Comparison of ENCODE assay signal across 8 cellular contexts in genomic region chr2:149715005-149715592, GRCh38.
DNase-seq lines count a peak whose midpoint lies in the region; ATAC-seq and TF ChIP-seq lines count a peak whose summit lies in the region.

No MANE protein-coding gene starts in this region.

- in situ Hi-C loops in G401 (cut with HindIII; ENCODE audit: low sequenced_read_pairs): loop anchor here (25.0 kb wide), 1 partner anchor 103 kb away; no protein-coding TSS in a partner anchor

- H3K4me1 ChIP-seq in spleen: no peaks in the 10 kb centered on the region

- H3K4me3 ChIP-seq in spleen: no peak overlapping the region

- TF ChIP-seq CTCF in spleen (IDR thresholded peaks at IDR 0.05 in 8 of 11, conservative IDR thresholded peaks at IDR 0.05 in 3 of 11): peak in 2 of 11 experiments; percentile 10 to 30
- no peak for TF ChIP-seq CTCF in CD4-positive, alpha-beta T cell (IDR thresholded peaks at IDR 0.05)

- no peak for TF ChIP-seq POLR2A in spleen (IDR thresholded peaks at IDR 0.05)

- no peaks in the 10 kb centered on the region for H3K36me3 Mint-ChIP-seq in CD4-positive, alpha-beta T cell (ENCODE audit: low read depth)

- H3K27me3 ChIP-seq in spleen (replicated peaks in 1 of 7): no peaks in the 10 kb centered on the region
- no peaks in the 10 kb centered on the region for H3K27me3 ChIP-seq in CD4-positive, alpha-beta T cell (ENCODE audit: control insufficient read depth, insufficient read depth, low read length)

- no peak overlapping the region for H3K27ac ChIP-seq in spleen
- no peak overlapping the region for H3K27ac ChIP-seq in CD4-positive, alpha-beta T cell (ENCODE audit: low read depth, low read length)

- WGBS in spleen, 5 donors: 56 to 74% (median 63%) methylated on average over 3 of the region's 3 CpGs

- no peaks in the 10 kb centered on the region for H3K36me3 ChIP-seq in spleen

- no peaks in the 10 kb centered on the region for H3K9me3 ChIP-seq in spleen
- H3K9me3 ChIP-seq in CD4-positive, alpha-beta T cell (ENCODE audit: control insufficient read depth, low read length): no peaks in the 10 kb centered on the region

- DNase-seq in G401 (ENCODE audit: low spot score) (peak; percentile 63), H4 (ENCODE audit: low spot score) (peak; percentile 59), NCI-H526 treated with DMSO at 0.1 percent for 48 hours (lab: John Stamatoyannopoulos, UW) (peak; percentile 9), fibroblast of gingiva (ENCODE audit: low read depth) (peak; percentile 47), NOMO-1 treated with dmso at 0.1 percent for 144 hours (lab: John Stamatoyannopoulos, UW; ENCODE audit: unreplicated experiment) (no peak), nucleus accumbens (lab: John Stamatoyannopoulos, UW) (no peak), spleen (no peak)
- no peak for DNase-seq in CD4-positive, alpha-beta T cell

- H3K4me3 Mint-ChIP-seq in CD4-positive, alpha-beta T cell: no peak overlapping the region

- no peaks in the 10 kb centered on the region for H3K4me1 Mint-ChIP-seq in CD4-positive, alpha-beta T cell (ENCODE audit: low read depth)

- no peak overlapping the region for H3K27ac Mint-ChIP-seq in CD4-positive, alpha-beta T cell

- H3K27me3 Mint-ChIP-seq in CD4-positive, alpha-beta T cell: no peaks in the 10 kb centered on the region

- H3K9me3 Mint-ChIP-seq in CD4-positive, alpha-beta T cell: no peaks in the 10 kb centered on the region

- no peak for ATAC-seq in CD4-positive, alpha-beta T cell (ENCODE audit: poor library complexity)

- CTCF ChIA-PET in CD4-positive, alpha-beta T cell (lab: Charles Lee): no interaction called here

- POLR2A ChIA-PET in CD4-positive, alpha-beta T cell (lab: Charles Lee): no interaction called here

- intact Hi-C loops in spleen (cut with DNase I; ENCODE audit: low total_unique reads): no loop called here
- intact Hi-C loops in CD4-positive, alpha-beta T cell (cut with DNase I, micrococcal nuclease): no loop called here

Comparison
In these comparisons a context has a peak if more than half of its experiments do, and no peak if none do; other contexts are left out.
1. DNase-seq: peak in G401 (single experiment), H4 (single experiment), NCI-H526 treated with DMSO at 0.1 percent for 48 hours (single experiment) and fibroblast of gingiva (single experiment); none in NOMO-1 treated with dmso at 0.1 percent for 144 hours (single experiment), nucleus accumbens (0 of 56), spleen (single experiment) and CD4-positive, alpha-beta T cell (0 of 10).